In the genomic region with DNA sequence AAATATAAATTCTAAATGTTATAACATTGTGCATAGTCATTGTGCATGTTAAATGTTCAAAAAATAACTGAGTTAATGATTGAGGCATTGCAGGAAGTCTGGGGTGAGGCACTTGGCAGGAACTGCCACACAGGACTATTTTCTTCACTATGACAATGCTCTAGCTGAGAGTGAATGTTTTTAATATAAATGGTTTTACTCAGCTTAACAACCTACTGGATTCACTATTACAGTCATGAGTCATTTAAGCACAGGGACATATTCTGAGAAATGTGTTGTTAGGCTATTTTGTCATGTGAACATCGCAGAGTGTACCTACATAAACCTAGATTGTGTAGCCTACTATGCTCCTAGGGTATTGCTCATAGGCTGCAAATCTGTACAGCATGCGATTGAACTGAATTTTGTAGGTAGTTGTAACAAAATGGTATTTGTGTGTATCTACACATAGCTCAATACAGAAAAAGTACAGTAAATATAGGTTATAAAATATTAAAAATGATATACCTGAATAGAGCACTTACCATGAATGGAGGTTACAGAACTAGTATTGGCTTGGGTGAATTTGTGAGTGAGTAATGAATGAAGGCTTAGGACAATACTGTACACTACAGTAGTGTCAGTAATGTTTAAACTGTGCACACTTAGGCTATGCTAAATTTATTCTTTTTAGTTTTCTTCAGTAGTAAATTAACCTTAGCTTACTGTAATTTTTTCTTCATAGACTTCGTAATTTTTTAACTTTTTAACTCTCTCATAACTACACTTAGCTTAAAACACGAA, we compare ENCODE assay signal across 9 cellular contexts.
A peak's percentile ranks its signal among the peaks of the same experiment; 100 is the strongest.
DNase-seq lines count a peak whose midpoint lies in the region; ATAC-seq, FAIRE-seq and TF ChIP-seq lines count a peak whose summit lies in the region.
"Had no signal": no experiment of that assay in that cellular context is flagged by ENCODE, and none has a peak within 500 bp of the region (broad histone marks: within the 10 kb centered on the region; RNA-seq: fewer than 3 reads in every experiment).

No MANE protein-coding gene starts in this region.

- H3K4me1 ChIP-seq in tibial nerve (no peaks in the 10 kb centered on the region), adrenal gland (replicated peaks in 1 of 2) (no peaks in the 10 kb centered on the region)

- no peak for TF ChIP-seq EP300 in tibial nerve (IDR thresholded peaks at IDR 0.05)

- DNase-seq in BJ (ENCODE audit: low read depth): peak; percentile 29
- peak; percentile 96 for DNase-seq in RCC 7860 (ENCODE audit: low spot score)
- DNase-seq in foreskin fibroblast: peak; percentile 44 to 61
- DNase-seq in G401 (ENCODE audit: low spot score): no peak
- DNase-seq in superior temporal gyrus (ENCODE audit: extremely low spot score): no peak
- no peak for DNase-seq in tibial nerve (ENCODE audit: low spot score in 2 of 2)
- DNase-seq in adrenal gland: no peak
- DNase-seq: amygdala had no signal

- no peak overlapping the region for H3K4me3 ChIP-seq in BJ (ENCODE audit: low read depth, low read length)
- H3K4me3 ChIP-seq in foreskin fibroblast (ENCODE audit: low read depth in 1 of 2, low read length in 2 of 2): no peak overlapping the region
- no peak overlapping the region for H3K4me3 ChIP-seq in tibial nerve
- no peak overlapping the region for H3K4me3 ChIP-seq in adrenal gland

- CTCF ChIA-PET in BJ (lab: Yijun Ruan, JAX): interaction anchor here (1.4 kb wide), 1 partner anchor 8 kb away, joined by 3 read pairs; no protein-coding TSS in a partner anchor

- no peak for TF ChIP-seq CTCF in BJ (IDR thresholded peaks at IDR 0.05; ENCODE audit: insufficient read depth, low read depth, low read length)
- no peak for TF ChIP-seq CTCF in foreskin fibroblast (IDR thresholded peaks at IDR 0.05; ENCODE audit: low read depth, low read length)
- TF ChIP-seq CTCF in tibial nerve (IDR thresholded peaks at IDR 0.05): no peak
- no peak for TF ChIP-seq CTCF in adrenal gland (IDR thresholded peaks at IDR 0.05)

- H3K9me3 ChIP-seq in tibial nerve (no peaks in the 10 kb centered on the region), adrenal gland (replicated peaks in 1 of 3) (no peaks in the 10 kb centered on the region)

- FAIRE-seq in RCC 7860 (lab: Jason Lieb, UNC): peak; percentile 96

- no peaks in the 10 kb centered on the region for H3K36me3 ChIP-seq in BJ (ENCODE audit: control insufficient read depth, insufficient read depth, low read length)
- H3K36me3 ChIP-seq in tibial nerve: no peaks in the 10 kb centered on the region
- no peaks in the 10 kb centered on the region for H3K36me3 ChIP-seq in adrenal gland (replicated peaks in 1 of 2)

- POLR2A ChIA-PET in BJ (lab: Charles Lee): no interaction called here

- H3K27ac ChIP-seq in tibial nerve (no peak overlapping the region), adrenal gland (no peak overlapping the region)

- TF ChIP-seq POLR2A in tibial nerve (IDR thresholded peaks at IDR 0.05) (no peak), adrenal gland (IDR thresholded peaks at IDR 0.05) (no peak)

- intact Hi-C loops in adrenal gland (cut with DNase I): no loop called here

- peak; percentile 73 for ATAC-seq in GM19467 (IDR thresholded peaks at IDR 0.05; ENCODE audit: unreplicated experiment)

- in situ Hi-C loops in G401 (cut with HindIII; ENCODE audit: low sequenced_read_pairs): no loop called here

- 88 to 91% methylated on average over 4 of the region's 4 CpGs for WGBS in tibial nerve, 2 donors
- 75 to 80% (median 79%) methylated on average over 4 of the region's 4 CpGs for WGBS in adrenal gland, 4 donors

- H3K27me3 ChIP-seq in BJ (ENCODE audit: control insufficient read depth, insufficient read depth, low read length) (no peaks in the 10 kb centered on the region), tibial nerve (no peaks in the 10 kb centered on the region), adrenal gland (no peaks in the 10 kb centered on the region)

Comparison
In these comparisons a context has a peak if more than half of its experiments do, and no peak if none do; other contexts are left out.
1. DNase-seq: peak in BJ (single experiment), RCC 7860 (single experiment) and foreskin fibroblast (2 of 2); none in G401 (single experiment), superior temporal gyrus (single experiment), tibial nerve (0 of 2) and adrenal gland (0 of 7).